Comparison of ENCODE assay signal across 27 cellular contexts in genomic region chr1:38805036-38805435, GRCh38. TPM values are rescaled to one million over a fixed set of nuclear protein-coding genes. Genes with fewer than 3 reads are reported as not detected.
DNase-seq lines count a peak whose midpoint lies in the region; ATAC-seq, FAIRE-seq and TF ChIP-seq lines count a peak whose summit lies in the region.
"Had no signal": no experiment of that assay in that cellular context is flagged by ENCODE, and none has a peak within 500 bp of the region (broad histone marks: within the 10 kb centered on the region; RNA-seq: fewer than 3 reads in every experiment).

No MANE protein-coding gene starts in this region.

- no peak overlapping the region for H3K9ac ChIP-seq in HepG2 (ENCODE audit: insufficient read depth, low read depth, low read length)
- no peak overlapping the region for H3K9ac ChIP-seq in H1 (replicated peaks in 1 of 4; ENCODE audit: extremely low read depth in 1 of 4, low read depth in 3 of 4, low read length in 3 of 4)
- H3K9ac ChIP-seq: BLaER1 had no signal

- H3K27ac ChIP-seq in HepG2 (ENCODE audit: extremely low read length, insufficient read depth, low read length) (no peak overlapping the region), right lobe of liver (no peak overlapping the region), H1 (ENCODE audit: low read depth, low read length) (no peak overlapping the region)
- H3K27ac ChIP-seq: 22Rv1, BLaER1, HL-60, SK-N-MC had no signal

- no peak overlapping the region for H3K23ac ChIP-seq in H1 (ENCODE audit: insufficient read length)

- WGBS in HepG2 (ENCODE audit: low lambda C conversion rate): 39% methylated on average over 6 of the region's 8 CpGs
- 54% methylated on average over 6 of the region's 8 CpGs for WGBS in right lobe of liver (ENCODE audit: insufficient coverage, low coverage, low lambda C conversion rate, missing lambda C conversion rate)
- WGBS in H1 (ENCODE audit: extremely low coverage in 1 of 2, insufficient coverage in 1 of 2, insufficient read length in 1 of 2, insufficient replicate concordance in 2 of 2, low coverage in 1 of 2, low lambda C conversion rate in 2 of 2, missing lambda C conversion rate in 1 of 2), 2 experiments: 73% methylated on average over 8 of the region's 8 CpGs; no CpG with 5 or more reads in 1 of the 2 experiments

- ATAC-seq in HepG2 (no peak), right lobe of liver (no peak)
- ATAC-seq: HCT116 had no signal

- H3K4me3 Mint-ChIP-seq in nephron: peak overlapping the region; percentile 54 to 78 (median 55)
- H3K4me3 Mint-ChIP-seq in type B pancreatic cell: peak overlapping the region; percentile 20

- H4K91ac ChIP-seq in H1 (replicated peaks; ENCODE audit: insufficient read length, low read length): no peak overlapping the region

- CTCF ChIA-PET in HepG2 (lab: Yijun Ruan, JAX; ENCODE audit: low intra/inter-chr PET ratio, low total read pairs): no interaction called here
- CTCF ChIA-PET in H1 (lab: Charles Lee; ENCODE audit: partially characterized antibody): interaction anchor here (1.0 to 2.4 kb wide), 2 partner anchors 45 to 196 kb away, joined by 3 to 5 read pairs; no protein-coding TSS in a partner anchor

- H3K36me3 ChIP-seq in HepG2 (replicated peaks in 1 of 2; ENCODE audit: control insufficient read depth in 1 of 2, insufficient read depth in 2 of 2, low read length in 2 of 2) (no peaks in the 10 kb centered on the region), right lobe of liver (no peaks in the 10 kb centered on the region), H1 (ENCODE audit: control insufficient read depth in 2 of 4, insufficient read depth in 4 of 4, low read length in 3 of 4) (no peaks in the 10 kb centered on the region)
- H3K36me3 ChIP-seq: BLaER1 had no signal

- no peaks in the 10 kb centered on the region for H4K20me1 ChIP-seq in HepG2 (ENCODE audit: insufficient read depth, low read length)
- no peaks in the 10 kb centered on the region for H4K20me1 ChIP-seq in H1 (replicated peaks in 1 of 2; ENCODE audit: control insufficient read depth in 1 of 2, insufficient read depth in 2 of 2, low read length in 2 of 2)
- H4K20me1 ChIP-seq: BLaER1 had no signal

- H2BK20ac ChIP-seq in H1 (ENCODE audit: low read length): peak overlapping the region; percentile 56; the same call in 1 of the 2 replicates

- H3K4me2 ChIP-seq in HepG2 (ENCODE audit: low read depth, low read length) (no peak overlapping the region), H1 (ENCODE audit: insufficient read depth in 1 of 2, low read depth in 2 of 2, low read length in 2 of 2) (peak overlapping the region; percentile 61 to 70)
- H3K4me2 ChIP-seq: BLaER1 had no signal

- H3K9me3 Mint-ChIP-seq in nephron (peaks cover 4% of the 10 kb centered on the region), type B pancreatic cell (no peaks in the 10 kb centered on the region)

- no peak overlapping the region for H3K18ac ChIP-seq in H1 (ENCODE audit: extremely low read depth, low read length)

- H3K4me1 ChIP-seq in HepG2 (ENCODE audit: insufficient read depth, low read length): peaks cover 4% of the 10 kb centered on the region; the same call in 1 of the 2 replicates
- no peaks in the 10 kb centered on the region for H3K4me1 ChIP-seq in right lobe of liver
- peaks cover 5 to 12% (median 8%) of the 10 kb centered on the region in 4 experiments for H3K4me1 ChIP-seq in H1 (replicated peaks in 1 of 4; ENCODE audit: control insufficient read depth in 3 of 4, insufficient read depth in 4 of 4, low read length in 3 of 4)

- no peaks in the 10 kb centered on the region for H3K79me1 ChIP-seq in H1 (ENCODE audit: low read depth, low read length)

- no peaks in the 10 kb centered on the region for H3K9me3 ChIP-seq in HepG2 (ENCODE audit: low read length)
- H3K9me3 ChIP-seq in right lobe of liver: no peaks in the 10 kb centered on the region
- no peaks in the 10 kb centered on the region for H3K9me3 ChIP-seq in H1 (ENCODE audit: insufficient read depth in 2 of 2, low read depth in 1 of 2, low read length in 1 of 2)

- H3K27ac Mint-ChIP-seq in nephron (no peak overlapping the region), type B pancreatic cell (no peak overlapping the region)
- H3K27ac Mint-ChIP-seq: CD4-positive, CD25-positive, alpha-beta regulatory T cell had no signal

- H3K36me3 Mint-ChIP-seq in nephron (ENCODE audit: low read depth): peaks cover 3% of the 10 kb centered on the region
- no peaks in the 10 kb centered on the region for H3K36me3 Mint-ChIP-seq in type B pancreatic cell
- H3K36me3 Mint-ChIP-seq: CD4-positive, CD25-positive, alpha-beta regulatory T cell had no signal

- H3K4me1 Mint-ChIP-seq in nephron (peaks cover 9% of the 10 kb centered on the region), type B pancreatic cell (ENCODE audit: unreplicated experiment) (no peaks in the 10 kb centered on the region)

- no peak overlapping the region for H2BK15ac ChIP-seq in H1 (ENCODE audit: low read length)

- TF ChIP-seq EP300 in HepG2 (IDR thresholded peaks at IDR 0.05; ENCODE audit: low read depth in 2 of 2, low read length in 2 of 2) (no peak), HepG2 (CRISPR knock-in tag; IDR thresholded peaks at IDR 0.05; ENCODE audit: borderline replicate concordance) (no peak), H1 (IDR thresholded peaks at IDR 0.05; ENCODE audit: borderline replicate concordance in 1 of 2, low read depth in 2 of 2, low read length in 2 of 2) (no peak)

- no peak overlapping the region; the same call in 1 of the 2 replicates for H2AK5ac ChIP-seq in H1 (ENCODE audit: low read depth, low read length)

- H2BK5ac ChIP-seq in H1 (ENCODE audit: low read depth, low read length): no peak overlapping the region

- no peak overlapping the region for H4K8ac ChIP-seq in H1 (ENCODE audit: extremely low read depth, insufficient read depth, low read length)

- H4K5ac ChIP-seq in H1 (ENCODE audit: insufficient read length, low read depth, low read length): no peak overlapping the region

- H3K27me3 ChIP-seq in HepG2 (ENCODE audit: control insufficient read depth in 1 of 2, insufficient read depth in 2 of 2, low read length in 2 of 2): peaks cover 6 to 51% of the 10 kb centered on the region in 2 experiments
- peaks cover 0 to 9% of the 10 kb centered on the region in 2 donors for H3K27me3 ChIP-seq in right lobe of liver
- H3K27me3 ChIP-seq in H1 (replicated peaks in 1 of 4; ENCODE audit: control insufficient read depth in 3 of 4, extremely low read depth in 1 of 4, insufficient read depth in 3 of 4, low read length in 3 of 4): peaks cover 0 to 34% (median 28%) of the 10 kb centered on the region in 4 experiments; a peak in 6 of 7 replicates

- POLR2A ChIA-PET in HepG2 (lab: Yijun Ruan, JAX): no interaction called here
- POLR2A ChIA-PET in H1 (lab: Charles Lee; ENCODE audit: partially characterized antibody): no interaction called here

- H3K14ac ChIP-seq in H1 (ENCODE audit: insufficient read length): no peak overlapping the region

- peak overlapping the region; percentile 50; the same call in 1 of the 2 replicates for H2BK12ac ChIP-seq in H1 (ENCODE audit: low read depth, low read length)

- H3K23me2 ChIP-seq in H1 (ENCODE audit: low read depth, low read length): peaks cover 3% of the 10 kb centered on the region; the same call in 1 of the 2 replicates

- in situ Hi-C loops in HepG2 (cut with HindIII; ENCODE audit: extremely low pct_ligation_motif_present, low pct_unique_long_range_greater_than_20kb): no loop called here

- no peak overlapping the region for H3K56ac ChIP-seq in H1 (replicated peaks; ENCODE audit: insufficient read length, low read depth, low read length)

- H3K27me3 Mint-ChIP-seq in nephron (ENCODE audit: low read depth): peaks cover 80% of the 10 kb centered on the region
- peaks cover 71% of the 10 kb centered on the region for H3K27me3 Mint-ChIP-seq in type B pancreatic cell

- DNase-seq in HepG2 (ENCODE audit: low spot score) (no peak), right lobe of liver (no peak), H1 (ENCODE audit: low read depth in 1 of 2, low spot score in 2 of 2) (no peak), type B pancreatic cell (ENCODE audit: extremely low spot score, unreplicated experiment) (no peak), amygdala (lab: John Stamatoyannopoulos, UW) (no peak), hypothalamus (lab: John Stamatoyannopoulos, UW) (no peak), T-helper 9 cell (no peak)
- DNase-seq: CD4-positive, CD25-positive, alpha-beta regulatory T cell; GOT3; Karpas-422; NCI-H1092 treated with DMSO at 0.1 percent for 48 hours; NCI-H1436; NCI-H187; NCI-H2081 treated with DMSO at 0.1 percent for 48 hours; NCI-H2171; NCI-H226; NCI-H510A; NCI-H69; SIG-M5 had no signal

- TF ChIP-seq CTCF in HepG2 (CRISPR knock-in tag; IDR thresholded peaks at IDR 0.05) (no peak), right lobe of liver (IDR thresholded peaks at IDR 0.05) (no peak), H1 (IDR thresholded peaks at IDR 0.05; ENCODE audit: control extremely low read depth in 1 of 3, insufficient read depth in 1 of 3, low read depth in 1 of 3, low read length in 3 of 3) (no peak), nephron (IDR thresholded peaks at IDR 0.05; ENCODE audit: unreplicated experiment in 3 of 3) (no peak), type B pancreatic cell (conservative IDR thresholded peaks at IDR 0.05) (no peak)

- FAIRE-seq in HepG2 (lab: Jason Lieb, UNC): no peak
- peak; percentile 28 for FAIRE-seq in H1 (lab: Jason Lieb, UNC)
- FAIRE-seq: D721Med, GM18507 had no signal

- H3K4me3 ChIP-seq in HepG2 (replicated peaks in 1 of 3; ENCODE audit: insufficient read depth in 1 of 3, low read depth in 2 of 3, low read length in 3 of 3): no peak overlapping the region
- no peak overlapping the region for H3K4me3 ChIP-seq in right lobe of liver
- peak overlapping the region in 1 of 4 experiments; percentile 50; a peak in 3 of 8 replicates for H3K4me3 ChIP-seq in H1 (ENCODE audit: extremely low read depth in 1 of 4, insufficient read depth in 2 of 4, low read depth in 3 of 4, low read length in 4 of 4)
- H3K4me3 ChIP-seq: BLaER1, SK-N-MC had no signal

- H3K79me2 ChIP-seq in HepG2 (ENCODE audit: insufficient read depth, low read length): no peaks in the 10 kb centered on the region
- no peaks in the 10 kb centered on the region for H3K79me2 ChIP-seq in H1 (ENCODE audit: control insufficient read depth in 1 of 2, insufficient read depth in 2 of 2, low read length in 2 of 2)

- no peak for TF ChIP-seq POLR2A in HepG2 (IDR thresholded peaks at IDR 0.05; ENCODE audit: insufficient read depth in 1 of 2, low read depth in 2 of 2, low read length in 2 of 2)
- no peak for TF ChIP-seq POLR2A in right lobe of liver (IDR thresholded peaks at IDR 0.05)
- TF ChIP-seq POLR2A in H1 (IDR thresholded peaks at IDR 0.05; ENCODE audit: control extremely low read depth in 1 of 2, low read depth in 2 of 2, low read length in 2 of 2): no peak

- no peak overlapping the region for H2BK120ac ChIP-seq in H1 (replicated peaks; ENCODE audit: low read depth, low read length)

- H2AFZ ChIP-seq in HepG2 (ENCODE audit: low read length) (no peak overlapping the region), H1 (ENCODE audit: low read length) (no peak overlapping the region)

- no peak for TF ChIP-seq RAD21 in HepG2 (CRISPR knock-in tag; IDR thresholded peaks at IDR 0.05)
- TF ChIP-seq RAD21 in H1 (IDR thresholded peaks at IDR 0.05 in 1 of 2, conservative IDR thresholded peaks at IDR 0.05 in 1 of 2; ENCODE audit: low read depth in 2 of 2, low read length in 2 of 2): no peak

- BruUV-seq in HepG2 (replicated peaks; lab: Mats Ljungman, UMichigan): no TSS peak

- no peak overlapping the region for H3K4ac ChIP-seq in H1 (replicated peaks; ENCODE audit: insufficient read length, low read depth, low read length)

- intact Hi-C loops in HepG2 (cut with micrococcal nuclease; ENCODE audit: unreplicated experiment): no loop called here
- intact Hi-C loops in right lobe of liver (cut with DNase I): no loop called here

RNA-seq across cellular contexts. Expression of gene RRAGC, which starts 54.5 kb away (rescaled TPM):
- total RNA-seq in HepG2 (2016; rRNA removed; fragmentation: Illumina TruSeq; extraction: Trizol) (7.6 and 15.4 TPM in 2 replicates), right lobe of liver (10 to 100 TPM in 2 of 6 experiments, 1 to 10 TPM in 4; 7.6 to 16.5 (median 8.6) TPM), type B pancreatic cell (ENCODE audit: low replicate concordance) (25.3 and 26.1 TPM in 2 replicates)
- 1.3 and 1.9 TPM in 2 replicates for total RNA-seq in HepG2 (2016; cell fraction: cytosol; rRNA removed; fragmentation: Illumina TruSeq; extraction: Trizol; ENCODE audit: low read depth)
- total RNA-seq in HepG2 (2016; cell fraction: insoluble cytoplasmic fraction; rRNA removed; fragmentation: Illumina TruSeq; extraction: Trizol): 7.2 and 15.3 TPM in 2 replicates
- total RNA-seq in HepG2 (2016; cell fraction: membrane; rRNA removed; fragmentation: Illumina TruSeq; extraction: Trizol): 9.7 and 10.7 TPM in 2 replicates
- total RNA-seq in HepG2 (2016; cell fraction: nucleus; rRNA removed; fragmentation: Illumina TruSeq; extraction: Trizol): 9.1 and 9.3 TPM in 2 replicates
- polyA plus RNA-seq in HepG2 (2011; rRNA removed) (6.4 and 8.0 TPM in 2 replicates), H1 (2011; rRNA removed) (6.2 and 12.0 TPM in 2 replicates)
- 3.0 and 5.7 TPM in 2 replicates for polyA plus RNA-seq in HepG2 (2011; cell fraction: cytosol; rRNA removed)
- polyA plus RNA-seq in HepG2 (2011; cell fraction: nucleus; rRNA removed): 1.9 and 3.1 TPM in 2 replicates
- 9.8 TPM in 2 replicates for polyA plus RNA-seq in HepG2 (2012)
- 2.5 and 2.7 TPM in 2 replicates for polyA plus RNA-seq in HepG2 (2016; cell fraction: cytosol; fragmentation: Illumina TruSeq; extraction: Trizol; ENCODE audit: low read depth)
- 19.5 and 20.8 TPM in 2 replicates for polyA plus RNA-seq in HepG2 (2016; cell fraction: insoluble cytoplasmic fraction; fragmentation: Illumina TruSeq; extraction: Trizol; ENCODE audit: low read depth)
- 8.9 and 9.1 TPM in 2 replicates for polyA plus RNA-seq in HepG2 (2016; cell fraction: membrane; fragmentation: Illumina TruSeq; extraction: Trizol; ENCODE audit: low read depth)
- polyA plus RNA-seq in HepG2 (2016; cell fraction: nucleus; fragmentation: Illumina TruSeq; extraction: Trizol; ENCODE audit: insufficient read depth, low read depth): 14.3 and 14.5 TPM in 2 replicates
- polyA minus RNA-seq in HepG2 (2011; rRNA and poly(A)+ RNA removed; ENCODE audit: low replicate concordance): 2.3 and 4.8 TPM in 2 replicates
- 3.9 and 4.6 TPM in 2 replicates for polyA minus RNA-seq in HepG2 (2011; cell fraction: cytosol; rRNA and poly(A)+ RNA removed)
- 6.1 and 7.0 TPM in 2 replicates for polyA minus RNA-seq in HepG2 (2011; cell fraction: nucleus; rRNA and poly(A)+ RNA removed)
- total RNA-seq in H1 (2021; fragmentation: NEBNext Ultra II Directional; extraction: Animal tissue kit (Norgen Biotek cat#: 25700)): 16.5 and 18.1 TPM in 2 replicates
- polyA plus RNA-seq in H1 (2011; cell fraction: cytosol; rRNA removed): 6.3 TPM
- polyA plus RNA-seq in H1 (2011; cell fraction: nucleus; rRNA removed): 1.7 TPM
- polyA plus RNA-seq in H1 (2012, experiment 1 of 2): 10.0 to 14.8 TPM (median 10.9 TPM) in 4 replicates
- 3.5 TPM for polyA plus RNA-seq in H1 (2012, experiment 2 of 2)
- polyA plus RNA-seq in H1 (2013, experiment 1 of 2): 11.7 TPM
- polyA plus RNA-seq in H1 (2013, experiment 2 of 2): 13.3 TPM
- polyA minus RNA-seq in H1 (2011; rRNA and poly(A)+ RNA removed): 5.2 and 6.1 TPM in 2 replicates
- 4.9 TPM for polyA minus RNA-seq in H1 (2011; cell fraction: cytosol; rRNA and poly(A)+ RNA removed)
- polyA minus RNA-seq in H1 (2011; cell fraction: nucleus; rRNA and poly(A)+ RNA removed): 3.2 TPM

Comparison
In these comparisons a context has a peak if more than half of its experiments do, and no peak if none do; other contexts are left out.
1. Of the 41 proteins assayed by ChIP-seq in both HepG2 and H1: peak only in HepG2: none; only in H1: none; in both: EZH2; in neither: 40.